ENCODE assay signal across 1 cellular context in the genomic region with DNA sequence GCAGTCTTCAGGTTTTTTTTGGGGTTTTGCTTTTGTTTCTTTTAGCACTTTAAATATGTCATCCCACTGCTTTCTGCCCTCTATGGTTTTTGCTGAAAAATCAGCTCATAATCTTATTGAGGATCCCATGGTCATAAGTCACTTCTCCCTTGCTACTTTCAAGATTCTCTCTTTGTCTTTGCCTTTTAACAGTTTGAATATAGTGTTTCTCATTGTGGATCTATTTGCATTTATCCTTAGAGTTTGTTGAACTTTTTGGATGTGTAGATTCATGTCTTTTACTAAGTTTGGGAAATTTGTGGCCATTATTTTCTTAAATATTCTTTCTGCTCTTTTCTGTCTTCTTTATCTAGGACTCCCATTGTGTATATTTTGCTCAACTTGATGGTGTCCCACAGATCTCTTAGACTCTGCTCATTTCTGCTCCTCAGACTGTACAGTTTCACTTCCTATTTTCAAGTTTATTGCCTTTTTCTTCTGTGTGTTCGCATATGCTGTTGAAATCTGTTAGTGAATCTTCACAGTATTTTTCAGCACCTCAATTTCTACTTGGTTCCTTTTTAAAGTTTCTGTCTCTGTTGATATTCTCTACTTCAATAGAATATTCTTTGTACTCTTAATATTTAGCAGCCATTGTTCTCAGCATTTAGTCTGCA.
TF ChIP-seq lines count a peak whose summit lies in the region.

No MANE protein-coding gene starts in this region.

TF ChIP-seq in HepG2, 621 proteins besides CTCF, POLR2A, EP300 and RAD21 (continued from another document):
- no peak for TF ChIP-seq ZNF335 (CRISPR knock-in tag; IDR thresholded peaks at IDR 0.05)
- TF ChIP-seq SNAPC2 (CRISPR knock-in tag; IDR thresholded peaks at IDR 0.05) = no peak
- TF ChIP-seq, protein P1, sequence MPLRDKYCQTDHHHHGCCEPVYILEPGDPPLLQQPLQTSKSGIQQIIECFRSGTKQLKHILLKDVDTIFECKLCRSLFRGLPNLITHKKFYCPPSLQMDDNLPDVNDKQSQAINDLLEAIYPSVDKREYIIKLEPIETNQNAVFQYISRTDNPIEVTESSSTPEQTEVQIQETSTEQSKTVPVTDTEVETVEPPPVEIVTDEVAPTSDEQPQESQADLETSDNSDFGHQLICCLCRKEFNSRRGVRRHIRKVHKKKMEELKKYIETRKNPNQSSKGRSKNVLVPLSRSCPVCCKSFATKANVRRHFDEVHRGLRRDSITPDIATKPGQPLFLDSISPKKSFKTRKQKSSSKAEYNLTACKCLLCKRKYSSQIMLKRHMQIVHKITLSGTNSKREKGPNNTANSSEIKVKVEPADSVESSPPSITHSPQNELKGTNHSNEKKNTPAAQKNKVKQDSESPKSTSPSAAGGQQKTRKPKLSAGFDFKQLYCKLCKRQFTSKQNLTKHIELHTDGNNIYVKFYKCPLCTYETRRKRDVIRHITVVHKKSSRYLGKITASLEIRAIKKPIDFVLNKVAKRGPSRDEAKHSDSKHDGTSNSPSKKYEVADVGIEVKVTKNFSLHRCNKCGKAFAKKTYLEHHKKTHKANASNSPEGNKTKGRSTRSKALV (CRISPR knock-in tag; IDR thresholded peaks at IDR 0.05) = no peak
- TF ChIP-seq ZNF446 (CRISPR knock-in tag; IDR thresholded peaks at IDR 0.05) = no peak
- no peak for TF ChIP-seq TOPORS (CRISPR knock-in tag; IDR thresholded peaks at IDR 0.05)
- TF ChIP-seq, protein P2, sequence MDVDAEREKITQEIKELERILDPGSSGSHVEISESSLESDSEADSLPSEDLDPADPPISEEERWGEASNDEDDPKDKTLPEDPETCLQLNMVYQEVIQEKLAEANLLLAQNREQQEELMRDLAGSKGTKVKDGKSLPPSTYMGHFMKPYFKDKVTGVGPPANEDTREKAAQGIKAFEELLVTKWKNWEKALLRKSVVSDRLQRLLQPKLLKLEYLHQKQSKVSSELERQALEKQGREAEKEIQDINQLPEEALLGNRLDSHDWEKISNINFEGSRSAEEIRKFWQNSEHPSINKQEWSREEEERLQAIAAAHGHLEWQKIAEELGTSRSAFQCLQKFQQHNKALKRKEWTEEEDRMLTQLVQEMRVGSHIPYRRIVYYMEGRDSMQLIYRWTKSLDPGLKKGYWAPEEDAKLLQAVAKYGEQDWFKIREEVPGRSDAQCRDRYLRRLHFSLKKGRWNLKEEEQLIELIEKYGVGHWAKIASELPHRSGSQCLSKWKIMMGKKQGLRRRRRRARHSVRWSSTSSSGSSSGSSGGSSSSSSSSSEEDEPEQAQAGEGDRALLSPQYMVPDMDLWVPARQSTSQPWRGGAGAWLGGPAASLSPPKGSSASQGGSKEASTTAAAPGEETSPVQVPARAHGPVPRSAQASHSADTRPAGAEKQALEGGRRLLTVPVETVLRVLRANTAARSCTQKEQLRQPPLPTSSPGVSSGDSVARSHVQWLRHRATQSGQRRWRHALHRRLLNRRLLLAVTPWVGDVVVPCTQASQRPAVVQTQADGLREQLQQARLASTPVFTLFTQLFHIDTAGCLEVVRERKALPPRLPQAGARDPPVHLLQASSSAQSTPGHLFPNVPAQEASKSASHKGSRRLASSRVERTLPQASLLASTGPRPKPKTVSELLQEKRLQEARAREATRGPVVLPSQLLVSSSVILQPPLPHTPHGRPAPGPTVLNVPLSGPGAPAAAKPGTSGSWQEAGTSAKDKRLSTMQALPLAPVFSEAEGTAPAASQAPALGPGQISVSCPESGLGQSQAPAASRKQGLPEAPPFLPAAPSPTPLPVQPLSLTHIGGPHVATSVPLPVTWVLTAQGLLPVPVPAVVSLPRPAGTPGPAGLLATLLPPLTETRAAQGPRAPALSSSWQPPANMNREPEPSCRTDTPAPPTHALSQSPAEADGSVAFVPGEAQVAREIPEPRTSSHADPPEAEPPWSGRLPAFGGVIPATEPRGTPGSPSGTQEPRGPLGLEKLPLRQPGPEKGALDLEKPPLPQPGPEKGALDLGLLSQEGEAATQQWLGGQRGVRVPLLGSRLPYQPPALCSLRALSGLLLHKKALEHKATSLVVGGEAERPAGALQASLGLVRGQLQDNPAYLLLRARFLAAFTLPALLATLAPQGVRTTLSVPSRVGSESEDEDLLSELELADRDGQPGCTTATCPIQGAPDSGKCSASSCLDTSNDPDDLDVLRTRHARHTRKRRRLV (CRISPR knock-in tag; IDR thresholded peaks at IDR 0.05) = no peak
- TF ChIP-seq PPARG (CRISPR knock-in tag; conservative IDR thresholded peaks at IDR 0.05) = no peak
- no peak for TF ChIP-seq ZNF607 (CRISPR knock-in tag; IDR thresholded peaks at IDR 0.05; ENCODE audit: borderline replicate concordance)
- TF ChIP-seq KLF11 (CRISPR knock-in tag; IDR thresholded peaks at IDR 0.05) = no peak
- TF ChIP-seq, protein P3, sequence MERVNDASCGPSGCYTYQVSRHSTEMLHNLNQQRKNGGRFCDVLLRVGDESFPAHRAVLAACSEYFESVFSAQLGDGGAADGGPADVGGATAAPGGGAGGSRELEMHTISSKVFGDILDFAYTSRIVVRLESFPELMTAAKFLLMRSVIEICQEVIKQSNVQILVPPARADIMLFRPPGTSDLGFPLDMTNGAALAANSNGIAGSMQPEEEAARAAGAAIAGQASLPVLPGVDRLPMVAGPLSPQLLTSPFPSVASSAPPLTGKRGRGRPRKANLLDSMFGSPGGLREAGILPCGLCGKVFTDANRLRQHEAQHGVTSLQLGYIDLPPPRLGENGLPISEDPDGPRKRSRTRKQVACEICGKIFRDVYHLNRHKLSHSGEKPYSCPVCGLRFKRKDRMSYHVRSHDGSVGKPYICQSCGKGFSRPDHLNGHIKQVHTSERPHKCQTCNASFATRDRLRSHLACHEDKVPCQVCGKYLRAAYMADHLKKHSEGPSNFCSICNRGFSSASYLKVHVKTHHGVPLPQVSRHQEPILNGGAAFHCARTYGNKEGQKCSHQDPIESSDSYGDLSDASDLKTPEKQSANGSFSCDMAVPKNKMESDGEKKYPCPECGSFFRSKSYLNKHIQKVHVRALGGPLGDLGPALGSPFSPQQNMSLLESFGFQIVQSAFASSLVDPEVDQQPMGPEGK (CRISPR knock-in tag; IDR thresholded peaks at IDR 0.05) = no peak
- TF ChIP-seq ZNF75D (CRISPR knock-in tag; IDR thresholded peaks at IDR 0.05; ENCODE audit: borderline replicate concordance) = no peak
- no peak for TF ChIP-seq ZNF468 (CRISPR knock-in tag; IDR thresholded peaks at IDR 0.05)
- no peak for TF ChIP-seq ZNF564 (CRISPR knock-in tag; IDR thresholded peaks at IDR 0.05)
- TF ChIP-seq, protein P4, sequence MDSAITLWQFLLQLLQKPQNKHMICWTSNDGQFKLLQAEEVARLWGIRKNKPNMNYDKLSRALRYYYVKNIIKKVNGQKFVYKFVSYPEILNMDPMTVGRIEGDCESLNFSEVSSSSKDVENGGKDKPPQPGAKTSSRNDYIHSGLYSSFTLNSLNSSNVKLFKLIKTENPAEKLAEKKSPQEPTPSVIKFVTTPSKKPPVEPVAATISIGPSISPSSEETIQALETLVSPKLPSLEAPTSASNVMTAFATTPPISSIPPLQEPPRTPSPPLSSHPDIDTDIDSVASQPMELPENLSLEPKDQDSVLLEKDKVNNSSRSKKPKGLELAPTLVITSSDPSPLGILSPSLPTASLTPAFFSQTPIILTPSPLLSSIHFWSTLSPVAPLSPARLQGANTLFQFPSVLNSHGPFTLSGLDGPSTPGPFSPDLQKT (CRISPR knock-in tag; IDR thresholded peaks at IDR 0.05; ENCODE audit: borderline replicate concordance) = no peak
- TF ChIP-seq, protein P5, sequence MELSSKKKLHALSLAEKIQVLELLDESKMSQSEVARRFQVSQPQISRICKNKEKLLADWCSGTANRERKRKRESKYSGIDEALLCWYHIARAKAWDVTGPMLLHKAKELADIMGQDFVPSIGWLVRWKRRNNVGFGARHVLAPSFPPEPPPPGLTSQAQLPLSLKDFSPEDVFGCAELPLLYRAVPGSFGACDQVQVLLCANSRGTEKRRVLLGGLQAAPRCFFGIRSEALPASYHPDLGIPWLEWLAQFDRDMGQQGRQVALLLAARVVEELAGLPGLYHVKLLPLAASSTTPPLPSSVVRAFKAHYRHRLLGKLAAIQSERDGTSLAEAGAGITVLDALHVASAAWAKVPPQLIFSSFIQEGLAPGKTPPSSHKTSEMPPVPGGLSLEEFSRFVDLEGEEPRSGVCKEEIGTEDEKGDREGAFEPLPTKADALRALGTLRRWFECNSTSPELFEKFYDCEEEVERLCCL (CRISPR knock-in tag; IDR thresholded peaks at IDR 0.05; ENCODE audit: borderline replicate concordance) = no peak
